ENCODE assay signal across 18 cellular contexts in genomic region chr2:180733330-180733729, GRCh38.
"Had no signal": no experiment of that assay in that cellular context is flagged by ENCODE, and none has a peak within 500 bp of the region (broad histone marks: within the 10 kb centered on the region; RNA-seq: fewer than 3 reads in every experiment).

No MANE protein-coding gene starts in this region.

- H3K4me3 Mint-ChIP-seq: activated CD4-positive, alpha-beta T cell treated with anti-CD3 and anti-CD28 coated beads, Interleukin-2, amount 10 ng/mL, durations not matched to agents 24 days and 14 days; activated naive CD8-positive, alpha-beta T cell treated with anti-CD3 and anti-CD28 coated beads for 36 hours; activated T-helper 1 cell treated with anti-CD3 and anti-CD28 coated beads, Interleukin-12 subunit alpha, Interleukin-12 subunit beta, Interleukin-2, Interleukin-4 antibody, amounts not matched to agents 30 ng/mL and 10 ng/mL and 1 ng/mL, durations not matched to agents 14 hours and 24 hours and 36 hours; central memory CD8-positive, alpha-beta T cell; naive thymus-derived CD4-positive, alpha-beta T cell had no signal

- H3K4me1 ChIP-seq: body of pancreas, parathyroid adenoma, tibial artery, uterus had no signal

- H3K27ac ChIP-seq: body of pancreas, parathyroid adenoma, tibial artery, uterus had no signal

- H2AFZ ChIP-seq: parathyroid adenoma had no signal

- H3K27ac Mint-ChIP-seq: activated CD4-positive, alpha-beta T cell treated with anti-CD3 and anti-CD28 coated beads, Interleukin-2, amount 10 ng/mL, durations not matched to agents 24 days and 14 days; activated naive CD8-positive, alpha-beta T cell treated with anti-CD3 and anti-CD28 coated beads for 36 hours; activated T-helper 1 cell treated with anti-CD3 and anti-CD28 coated beads, Interleukin-12 subunit alpha, Interleukin-12 subunit beta, Interleukin-2, Interleukin-4 antibody, amounts not matched to agents 30 ng/mL and 10 ng/mL and 1 ng/mL, durations not matched to agents 14 hours and 24 hours and 36 hours; naive thymus-derived CD4-positive, alpha-beta T cell had no signal

- H3K4me1 Mint-ChIP-seq: activated CD4-positive, alpha-beta T cell treated with anti-CD3 and anti-CD28 coated beads, Interleukin-2, amount 10 ng/mL, durations not matched to agents 24 days and 14 days; activated naive CD8-positive, alpha-beta T cell treated with anti-CD3 and anti-CD28 coated beads for 36 hours; central memory CD8-positive, alpha-beta T cell; naive thymus-derived CD4-positive, alpha-beta T cell had no signal

- H3K27me3 ChIP-seq: body of pancreas, tibial artery, uterus had no signal

- H3K4me3 ChIP-seq: body of pancreas, tibial artery, uterus had no signal

- H3K79me2 ChIP-seq: parathyroid adenoma had no signal

- H3K9me3 Mint-ChIP-seq: activated CD4-positive, alpha-beta T cell treated with anti-CD3 and anti-CD28 coated beads, Interleukin-2, amount 10 ng/mL, durations not matched to agents 24 days and 14 days; activated naive CD8-positive, alpha-beta T cell treated with anti-CD3 and anti-CD28 coated beads for 36 hours; activated T-helper 1 cell treated with anti-CD3 and anti-CD28 coated beads, Interleukin-12 subunit alpha, Interleukin-12 subunit beta, Interleukin-2, Interleukin-4 antibody, amounts not matched to agents 30 ng/mL and 10 ng/mL and 1 ng/mL, durations not matched to agents 14 hours and 24 hours and 36 hours; central memory CD8-positive, alpha-beta T cell; naive thymus-derived CD4-positive, alpha-beta T cell had no signal

- H3K36me3 Mint-ChIP-seq: activated naive CD8-positive, alpha-beta T cell treated with anti-CD3 and anti-CD28 coated beads for 36 hours; naive thymus-derived CD4-positive, alpha-beta T cell had no signal

- ATAC-seq: body of pancreas; naive thymus-derived CD4-positive, alpha-beta T cell had no signal

- DNase-seq: activated CD4-positive, alpha-beta T cell treated with anti-CD3 and anti-CD28 coated beads, Interleukin-2, amount 10 ng/mL, durations not matched to agents 24 days and 14 days; activated CD4-positive, CD25-positive, alpha-beta regulatory T cell; activated CD8-positive, alpha-beta memory T cell treated with anti-CD3 and anti-CD28 coated beads for 24 hours; activated naive CD8-positive, alpha-beta T cell treated with anti-CD3 and anti-CD28 coated beads for 36 hours; amygdala; body of pancreas; cortex of kidney; effector memory CD4-positive, alpha-beta T cell; head of caudate nucleus; naive thymus-derived CD4-positive, alpha-beta T cell; small intestine; stimulated activated CD4-positive, alpha-beta T cell treated with anti-CD3 and anti-CD28 coated beads, Interleukin-4, amount 100 ng/mL, for 24 hours; stimulated activated naive CD4-positive, alpha-beta T cell; tibial artery; uterus had no signal

- H3K27me3 Mint-ChIP-seq: activated naive CD8-positive, alpha-beta T cell treated with anti-CD3 and anti-CD28 coated beads for 36 hours had no signal

- H3K36me3 ChIP-seq: tibial artery, uterus had no signal

- H3K9me3 ChIP-seq: body of pancreas, tibial artery, uterus had no signal
